In the genomic region with DNA sequence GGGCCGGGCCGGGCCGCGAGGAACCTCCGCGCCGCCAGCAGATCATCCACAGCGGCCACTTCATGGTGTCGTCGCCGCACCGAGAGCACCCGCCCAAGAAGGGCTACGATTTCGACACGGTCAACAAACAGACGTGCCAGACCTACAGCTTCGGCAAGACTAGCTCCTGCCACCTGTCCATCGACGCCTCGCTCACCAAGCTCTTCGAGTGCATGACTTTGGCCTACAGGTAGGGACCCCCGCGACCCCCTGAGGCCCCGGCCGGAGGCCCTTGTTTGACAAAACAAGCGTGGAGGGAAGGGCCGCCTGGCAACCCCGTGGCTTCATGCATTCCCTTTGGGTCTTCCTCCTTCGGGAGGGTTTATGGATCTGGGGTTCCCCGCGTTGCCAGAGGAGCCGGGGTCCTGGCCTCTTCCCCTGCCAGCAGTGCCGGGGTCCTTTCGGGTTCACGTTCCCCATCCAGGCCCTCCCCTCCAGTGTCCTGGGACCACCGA, we compare ENCODE assay signal across 8 cellular contexts. TPM values are rescaled to one million over a fixed set of nuclear protein-coding genes. Genes with fewer than 3 reads are reported as not detected.
DNase-seq lines count a peak whose midpoint lies in the region; ATAC-seq and TF ChIP-seq lines count a peak whose summit lies in the region.

No MANE protein-coding gene starts in this region.

- no peaks in the 10 kb centered on the region for H3K9me3 Mint-ChIP-seq in activated T-cell treated with anti-CD3 and anti-CD28 coated beads, Interleukin-2, amount 50 U/mL, for 24 hours
- no peaks in the 10 kb centered on the region for H3K9me3 Mint-ChIP-seq in progenitor cell of endocrine pancreas (ENCODE audit: low read depth)

- no peak for TF ChIP-seq EP300 in gastroesophageal sphincter (IDR thresholded peaks at IDR 0.05)

- H3K4me3 Mint-ChIP-seq in activated T-cell treated with anti-CD3 and anti-CD28 coated beads, Interleukin-2, amount 50 U/mL, for 24 hours = peak overlapping the region; percentile 91
- peak overlapping the region; percentile 85 for H3K4me3 Mint-ChIP-seq in progenitor cell of endocrine pancreas (ENCODE audit: low read depth)

- H3K36me3 ChIP-seq in ES-I3 (ENCODE audit: insufficient read depth, low read length) (no peaks in the 10 kb centered on the region), HUES64 (ENCODE audit: insufficient read depth, low read length) (no peaks in the 10 kb centered on the region; the same call in 1 of the 2 replicates), gastroesophageal sphincter (peaks cover 0 to 7% of the 10 kb centered on the region in 2 donors)

- H3K9me3 ChIP-seq in ES-I3 (ENCODE audit: control insufficient read depth, insufficient read depth, low read length) = no peaks in the 10 kb centered on the region
- H3K9me3 ChIP-seq in HUES64 (ENCODE audit: insufficient read depth, low read depth, low read length) = no peaks in the 10 kb centered on the region
- no peaks in the 10 kb centered on the region for H3K9me3 ChIP-seq in gastroesophageal sphincter

- H3K27me3 Mint-ChIP-seq in activated T-cell treated with anti-CD3 and anti-CD28 coated beads, Interleukin-2, amount 50 U/mL, for 24 hours = no peaks in the 10 kb centered on the region
- H3K27me3 Mint-ChIP-seq in progenitor cell of endocrine pancreas = peaks cover 27% of the 10 kb centered on the region

- 4% methylated on average over 37 of the region's 37 CpGs for WGBS in HUES64
- 0% methylated on average over 16 of the region's 37 CpGs; no CpG with 5 or more reads in 1 of the 2 donors for WGBS in gastroesophageal sphincter (ENCODE audit: low coverage in 1 of 2), 2 donors

- H3K27ac ChIP-seq in HUES64 (ENCODE audit: low read depth, low read length) (no peak overlapping the region), gastroesophageal sphincter (peak overlapping the region; percentile 52 to 95 (median 90))

- H3K4me1 ChIP-seq in ES-I3 (ENCODE audit: insufficient read depth, low read length) (peaks cover 12% of the 10 kb centered on the region; the same call in 1 of the 2 replicates), HUES64 (ENCODE audit: insufficient read depth, low read length) (peaks cover 25% of the 10 kb centered on the region), gastroesophageal sphincter (peaks cover 0 to 57% (median 23%) of the 10 kb centered on the region in 3 donors)

- H3K36me3 Mint-ChIP-seq in activated T-cell treated with anti-CD3 and anti-CD28 coated beads, Interleukin-2, amount 50 U/mL, for 24 hours (ENCODE audit: low read depth) = peaks cover 34% of the 10 kb centered on the region
- H3K36me3 Mint-ChIP-seq in progenitor cell of endocrine pancreas (ENCODE audit: insufficient read depth) = peaks cover 8% of the 10 kb centered on the region

- H3K27ac Mint-ChIP-seq in activated T-cell treated with anti-CD3 and anti-CD28 coated beads, Interleukin-2, amount 50 U/mL, for 24 hours = peak overlapping the region; percentile 91
- peak overlapping the region; percentile 81 for H3K27ac Mint-ChIP-seq in progenitor cell of endocrine pancreas

- H3K9ac ChIP-seq in ES-I3 (ENCODE audit: low read depth, low read length) (peak overlapping the region; percentile 81), HUES64 (ENCODE audit: low read depth, low read length) (peak overlapping the region; percentile 67)

- H3K4me3 ChIP-seq in HUES64 (ENCODE audit: low read length) = peak overlapping the region; percentile 56
- H3K4me3 ChIP-seq in gastroesophageal sphincter = peak overlapping the region; percentile 69 to 84

- H3K4me1 Mint-ChIP-seq in activated T-cell treated with anti-CD3 and anti-CD28 coated beads, Interleukin-2, amount 50 U/mL, for 24 hours (ENCODE audit: low read depth) = peaks cover 65% of the 10 kb centered on the region
- H3K4me1 Mint-ChIP-seq in progenitor cell of endocrine pancreas (ENCODE audit: low read depth) = peaks cover 29% of the 10 kb centered on the region

- peaks cover 32% of the 10 kb centered on the region for H3K27me3 ChIP-seq in HUES64 (ENCODE audit: insufficient read depth, low read length)
- no peaks in the 10 kb centered on the region for H3K27me3 ChIP-seq in gastroesophageal sphincter

- no peak for TF ChIP-seq POLR2A in gastroesophageal sphincter (IDR thresholded peaks at IDR 0.05)

- TF ChIP-seq CTCF in gastroesophageal sphincter (IDR thresholded peaks at IDR 0.05) (no peak), progenitor cell of endocrine pancreas (IDR thresholded peaks at IDR 0.05; ENCODE audit: unreplicated experiment) (no peak)

- DNase-seq in activated T-cell treated with anti-CD3 and anti-CD28 coated beads, Interleukin-2, amount 50 U/mL, for 24 hours = no peak
- no peak for DNase-seq in progenitor cell of endocrine pancreas (ENCODE audit: low spot score, unreplicated experiment)
- no peak for DNase-seq in NK-92 (lab: John Stamatoyannopoulos, UW; ENCODE audit: unreplicated experiment)
- DNase-seq in cerebellar cortex (ENCODE audit: low spot score) = no peak
- DNase-seq in LoVo (ENCODE audit: low spot score) = no peak

- no peak for ATAC-seq in gastroesophageal sphincter

RNA-seq across cellular contexts. Expression of a gene that starts 0.5 kb away (rescaled TPM):
- polyA plus RNA-seq in HUES64 (2013, experiment 1 of 2) = 14.5 TPM
- 17.6 TPM for polyA plus RNA-seq in HUES64 (2013, experiment 2 of 2)
- total RNA-seq in gastroesophageal sphincter (10 to 100 TPM; 28.8 to 87.4 (median 54.9) TPM), progenitor cell of endocrine pancreas (48.6 and 48.7 TPM in 2 replicates)

RNA-seq across cellular contexts. Expression of a gene that starts 57.4 kb away (rescaled TPM):
- 11.8 TPM for polyA plus RNA-seq in HUES64 (2013, experiment 1 of 2)
- 15.8 TPM for polyA plus RNA-seq in HUES64 (2013, experiment 2 of 2)
- total RNA-seq in gastroesophageal sphincter = 1 to 10 TPM; 4.7 to 8.5 (median 5.6) TPM
- 43.7 and 49.3 TPM in 2 replicates for total RNA-seq in progenitor cell of endocrine pancreas
